ENCODE assay signal across 16 cellular contexts in genomic region chr2:150872919-150873772, GRCh38.
DNase-seq lines count a peak whose midpoint lies in the region; ATAC-seq and TF ChIP-seq lines count a peak whose summit lies in the region.
"Had no signal": no experiment of that assay in that cellular context is flagged by ENCODE, and none has a peak within 500 bp of the region (broad histone marks: within the 10 kb centered on the region; RNA-seq: fewer than 3 reads in every experiment).

No MANE protein-coding gene starts in this region.

- POLR2A ChIA-PET in GM10248 (lab: Yijun Ruan, JAX) = no interaction called here

- ATAC-seq in HG03135 (IDR thresholded peaks at IDR 0.05; ENCODE audit: unreplicated experiment) = no peak
- ATAC-seq: CD8-positive, alpha-beta T cell; PC-3 had no signal

- DNase-seq in H4 (ENCODE audit: low spot score) (peak; percentile 67), SJCRH30 (peak; percentile 9 to 18), fibroblast of villous mesenchyme (ENCODE audit: low read depth) (peak; percentile 98), trophoblast cell (no peak), GM10248 (ENCODE audit: extremely low spot score) (no peak), T1000 (lab: John Stamatoyannopoulos, UW) (no peak)
- DNase-seq: activated CD4-positive, alpha-beta T cell treated with anti-CD3 and anti-CD28 coated beads, Interleukin-2, amount 10 ng/mL, durations not matched to agents 24 days and 14 days; CD8-positive, alpha-beta T cell; dermis blood vessel endothelial cell; GOT3; MV-4-11; NCI-H345; PC-3; stomach had no signal

- no peak overlapping the region for H4K12ac ChIP-seq in trophoblast cell (ENCODE audit: low read depth, low read length)

- no peak overlapping the region for H3K23ac ChIP-seq in trophoblast cell (ENCODE audit: low read length)

- no peak overlapping the region for H2BK120ac ChIP-seq in trophoblast cell (ENCODE audit: insufficient read depth, low read length, poor library complexity)

- TF ChIP-seq CTCF in fibroblast of villous mesenchyme (IDR thresholded peaks at IDR 0.05; ENCODE audit: insufficient read depth, low read depth, low read length) = peak; percentile 7
- TF ChIP-seq CTCF in GM10248 (IDR thresholded peaks at IDR 0.05; ENCODE audit: control extremely low read depth, extremely low read depth, low read depth, missing control alignments) = no peak

- no peak overlapping the region for H3K9ac ChIP-seq in trophoblast cell (ENCODE audit: low read length)

- no peak overlapping the region for H2AK5ac ChIP-seq in trophoblast cell (ENCODE audit: low read length)

- H3K27me3 ChIP-seq in SJCRH30 (no peaks in the 10 kb centered on the region), trophoblast cell (ENCODE audit: insufficient read depth, low read length) (no peaks in the 10 kb centered on the region)
- H3K27me3 ChIP-seq: ascending aorta, stomach had no signal

- H3K14ac ChIP-seq in trophoblast cell (ENCODE audit: low read length) = no peak overlapping the region

- H3K4me3 ChIP-seq in SJCRH30 (no peak overlapping the region), fibroblast of villous mesenchyme (ENCODE audit: low read depth, low read length) (no peak overlapping the region), trophoblast cell (ENCODE audit: low read depth, low read length) (no peak overlapping the region)
- H3K4me3 ChIP-seq: ascending aorta, stomach had no signal

- H4K91ac ChIP-seq in trophoblast cell (ENCODE audit: low read depth, low read length) = no peak overlapping the region

- no peaks in the 10 kb centered on the region for H3K9me3 ChIP-seq in SJCRH30 (replicated peaks)
- H3K9me3 ChIP-seq in trophoblast cell (ENCODE audit: insufficient read depth, low read depth, low read length) = peaks cover under 1% of the 10 kb centered on the region
- H3K9me3 ChIP-seq: ascending aorta, stomach had no signal

- H3K36me3 ChIP-seq in SJCRH30 (no peaks in the 10 kb centered on the region), trophoblast cell (ENCODE audit: control insufficient read depth in 1 of 2, insufficient read depth in 2 of 2, low read length in 2 of 2) (peaks cover under 1 to 4% of the 10 kb centered on the region in 2 experiments)
- H3K36me3 ChIP-seq: ascending aorta, stomach had no signal

- no peak overlapping the region for H2BK12ac ChIP-seq in trophoblast cell (ENCODE audit: low read length)

- H3K4me1 ChIP-seq in SJCRH30 = peaks cover 26% of the 10 kb centered on the region
- H3K4me1 ChIP-seq in trophoblast cell (ENCODE audit: control insufficient read depth in 1 of 2, insufficient read depth in 2 of 2, low read length in 2 of 2) = peaks cover 2% of the 10 kb centered on the region in 2 experiments
- H3K4me1 ChIP-seq: ascending aorta, stomach had no signal

- no peak overlapping the region for H2BK5ac ChIP-seq in trophoblast cell (ENCODE audit: low read depth, low read length, poor library complexity)

- H3K18ac ChIP-seq in trophoblast cell (ENCODE audit: low read length) = no peak overlapping the region

- CTCF ChIA-PET in GM10248 (lab: Yijun Ruan, JAX) = interaction anchor here (1.6 kb wide), 1 partner anchor 9 kb away, joined by 6 read pairs; no protein-coding TSS in a partner anchor

- H3K79me2 ChIP-seq in trophoblast cell (ENCODE audit: control insufficient read depth, insufficient read depth, low read length, poor library complexity) = no peaks in the 10 kb centered on the region

- no peak overlapping the region for H4K8ac ChIP-seq in trophoblast cell (ENCODE audit: low read depth, low read length)

- no peak overlapping the region for H3K4ac ChIP-seq in trophoblast cell (ENCODE audit: low read depth, low read length)

- H3K27ac ChIP-seq in SJCRH30 = no peak overlapping the region
- no peak overlapping the region for H3K27ac ChIP-seq in trophoblast cell (ENCODE audit: low read depth, low read length)
- H3K27ac ChIP-seq: ascending aorta, stomach had no signal

- no CpG with 5 or more reads among the region's 8 CpGs for WGBS in trophoblast cell (ENCODE audit: extremely low coverage, insufficient coverage, insufficient read length)

- H3K79me1 ChIP-seq in trophoblast cell (ENCODE audit: low read length) = peaks cover 2% of the 10 kb centered on the region

- H2AFZ ChIP-seq in trophoblast cell (ENCODE audit: insufficient read depth, low read length, poor library complexity) = no peak overlapping the region

- H3K4me2 ChIP-seq in trophoblast cell (ENCODE audit: low read length) = peak overlapping the region; percentile 14

Comparison
In these comparisons a context has a peak if more than half of its experiments do, and no peak if none do; other contexts are left out.
1. DNase-seq: peak in H4 (single experiment), SJCRH30 (2 of 2) and fibroblast of villous mesenchyme (single experiment); none in trophoblast cell (0 of 2), GM10248 (single experiment) and T1000 (single experiment).